ENCODE assay signal across 1 cellular context in genomic region chr7:150388709-150389531, GRCh38.
TF ChIP-seq lines count a peak whose summit lies in the region.

No MANE protein-coding gene starts in this region.

TF ChIP-seq in IMR-90, 13 proteins besides CTCF, POLR2A, EP300 and RAD21 (continued from another document):
- TF ChIP-seq SMC3 (IDR thresholded peaks at IDR 0.05; ENCODE audit: low read depth, low read length) (peak; percentile 55), CEBPB (IDR thresholded peaks at IDR 0.05; ENCODE audit: low read depth, low read length) (peak; percentile 71), MAZ (IDR thresholded peaks at IDR 0.05; ENCODE audit: borderline replicate concordance, low read depth, low read length) (peak; percentile 22; the same call in 1 of the 2 replicates)
